ENCODE assay signal across 8 cellular contexts in genomic region chr2:63841254-63842022, GRCh38. TPM values are rescaled to one million over a fixed set of nuclear protein-coding genes. Genes with fewer than 3 reads are reported as not detected.
A peak's percentile ranks its signal among the peaks of the same experiment; 100 is the strongest.
DNase-seq lines count a peak whose midpoint lies in the region; TF ChIP-seq lines count a peak whose summit lies in the region.

Gene UGP2 (plus strand): TSS chr2:63841896. CDS start chr2:63842186, 290 bp downstream.

- H3F3A ChIP-seq in SK-N-SH (replicated peaks; ENCODE audit: insufficient read depth), result peaks cover 10% of the 10 kb centered on the region

- 2% methylated on average over 23 of the region's 59 CpGs for WGBS in SK-N-SH (ENCODE audit: low lambda C conversion rate)
- 0 to 1% (median 0%) methylated on average over 59 of the region's 59 CpGs for WGBS in ovary, 3 donors
- WGBS in thyroid gland, 2 donors, result 1 to 3% methylated on average over 16 to 29 of the region's 59 CpGs

- intact Hi-C loops in ovary (cut with DNase I) (loop anchor here in 1 of 4 donors (10.0 kb wide), 1 partner anchor 1293 kb away; the partner anchor contains the start of gene RAB1A), thyroid gland (cut with DNase I) (no loop called here)

- H4K20me1 ChIP-seq in SK-N-SH (ENCODE audit: insufficient read depth), result peaks cover 18% of the 10 kb centered on the region; the same call in 1 of the 2 replicates

- H3K9ac ChIP-seq in SK-N-SH, result peak within 1 kb of the TSS; percentile 95

- TF ChIP-seq RAD21 in SK-N-SH (IDR thresholded peaks at IDR 0.05; ENCODE audit: low read length), result no peak; the same call in 1 of the 2 replicates

- POLR2A ChIA-PET in SK-N-SH (lab: Yijun Ruan, JAX), result interaction anchor here (0.7 to 1.9 kb wide), 4 partner anchors 12 to 253 kb away, joined by 3 to 10 read pairs (median 4); partner anchors contain the start of genes MDH1 and WDPCP

- no peaks in the 10 kb centered on the region for H3K9me3 ChIP-seq in SK-N-SH
- no peaks in the 10 kb centered on the region for H3K9me3 ChIP-seq in ovary
- H3K9me3 ChIP-seq in thyroid gland, result no peaks in the 10 kb centered on the region

- no peak for TF ChIP-seq EP300 in SK-N-SH (IDR thresholded peaks at IDR 0.05; ENCODE audit: borderline replicate concordance in 1 of 2, low read depth in 1 of 2, low read length in 1 of 2)
- no peak for TF ChIP-seq EP300 in ovary (IDR thresholded peaks at IDR 0.05)

- H3K27me3 ChIP-seq in SK-N-SH (ENCODE audit: insufficient read depth) (no peaks in the 10 kb centered on the region), ovary (no peaks in the 10 kb centered on the region), thyroid gland (no peaks in the 10 kb centered on the region)

- peaks cover 6 to 22% of the 10 kb centered on the region in 2 experiments for H3K4me1 ChIP-seq in SK-N-SH (ENCODE audit: control insufficient read depth in 1 of 2, insufficient read depth in 2 of 2, low read depth in 1 of 2, low read length in 1 of 2)
- peaks cover 9% of the 10 kb centered on the region for H3K4me1 ChIP-seq in ovary (ENCODE audit: insufficient read depth)
- H3K4me1 ChIP-seq in thyroid gland, result peaks cover 11 to 34% of the 10 kb centered on the region in 2 donors

- peak within 1 kb of the TSS; percentile 80 for H3K4me2 ChIP-seq in SK-N-SH

- peak within 1 kb of the TSS; percentile 92 for H3K27ac ChIP-seq in SK-N-SH (ENCODE audit: low read depth in 2 of 2, low read length in 1 of 2)
- peak within 1 kb of the TSS; percentile 62 to 87 for H3K27ac ChIP-seq in ovary
- H3K27ac ChIP-seq in thyroid gland, result peak within 1 kb of the TSS; percentile 91 to 98 (median 95)

- DNase-seq in GM03348 (ENCODE audit: low spot score) (peak; percentile 92), HFF-Myc (ENCODE audit: extremely low read depth, low read depth) (peak; percentile 79), NAMALWA (ENCODE audit: low spot score) (peak; percentile 93), SK-N-SH (peak; percentile 83), glomerular endothelial cell (ENCODE audit: extremely low read depth, low read depth, low spot score) (no peak), ovary (peak; percentile 86 to 90 (median 88)), thyroid gland (peak; percentile 95)
- DNase-seq in activated naive CD4-positive, alpha-beta T cell treated with anti-CD3 and anti-CD28 coated beads, Interleukin-2, amount 50 U/mL, for 16 hours, result peak; percentile 85

- H3K36me3 ChIP-seq in SK-N-SH (replicated peaks in 1 of 2; ENCODE audit: control insufficient read depth in 1 of 2, insufficient read depth in 2 of 2, low read length in 1 of 2) (no peaks in the 10 kb centered on the region), ovary (no peaks in the 10 kb centered on the region), thyroid gland (no peaks in the 10 kb centered on the region)

- peak within 1 kb of the TSS; percentile 75 for H3K4me3 ChIP-seq in HFF-Myc (replicated peaks; ENCODE audit: low read depth, low read length)
- H3K4me3 ChIP-seq in SK-N-SH (ENCODE audit: low read depth in 2 of 2, low read length in 1 of 2), result peak within 1 kb of the TSS; percentile 80 to 96
- H3K4me3 ChIP-seq in ovary, result peak within 1 kb of the TSS; percentile 92
- H3K4me3 ChIP-seq in thyroid gland (replicated peaks in 1 of 3), result peak within 1 kb of the TSS; percentile 61 to 91 (median 88)

- TF ChIP-seq POLR2A in ovary (IDR thresholded peaks at IDR 0.05), result peak; percentile 61
- TF ChIP-seq POLR2A in thyroid gland (IDR thresholded peaks at IDR 0.05), result peak; percentile 16 to 94

- H2AFZ ChIP-seq in SK-N-SH (ENCODE audit: low read depth), result peak within 1 kb of the TSS; percentile 80

- no peaks in the 10 kb centered on the region for H3K9me2 ChIP-seq in SK-N-SH

- TF ChIP-seq CTCF in HFF-Myc (IDR thresholded peaks at IDR 0.05; ENCODE audit: low read depth, low read length, missing control alignments) (peak; percentile 12), SK-N-SH (IDR thresholded peaks at IDR 0.05) (peak; percentile 37), ovary (IDR thresholded peaks at IDR 0.05) (peak in 2 of 3 donors; percentile 5 to 18), thyroid gland (IDR thresholded peaks at IDR 0.05) (no peak)

- H3K79me2 ChIP-seq in SK-N-SH (ENCODE audit: insufficient read depth), result peaks cover 48% of the 10 kb centered on the region

- CTCF ChIA-PET in SK-N-SH (lab: Yijun Ruan, JAX), result interaction anchor here (0.8 to 2.4 kb wide), 7 partner anchors 10 to 432 kb away, joined by 3 to 8 read pairs (median 4); no protein-coding TSS in a partner anchor

TF ChIP-seq in SK-N-SH, 30 proteins besides CTCF, POLR2A, EP300 and RAD21 (continues in another document):
- TF ChIP-seq ZBTB33 (IDR thresholded peaks at IDR 0.05; ENCODE audit: borderline replicate concordance, low read depth), result no peak
- TF ChIP-seq NRF1 (IDR thresholded peaks at IDR 0.05; ENCODE audit: low read depth, low read length), result no peak
- peak; percentile 42; the same call in 1 of the 2 replicates for TF ChIP-seq FOXM1 (IDR thresholded peaks at IDR 0.05; ENCODE audit: low read depth)
- no peak for TF ChIP-seq RFX5 (IDR thresholded peaks at IDR 0.05; ENCODE audit: low read length)
- TF ChIP-seq JUND (IDR thresholded peaks at IDR 0.05), result no peak
- TF ChIP-seq MEF2A (IDR thresholded peaks at IDR 0.05; ENCODE audit: borderline replicate concordance, low read depth), result no peak
- TF ChIP-seq MXI1 (IDR thresholded peaks at IDR 0.05; ENCODE audit: low read depth, low read length), result peak; percentile 46; the same call in 1 of the 2 replicates
- no peak for TF ChIP-seq SMC3 (IDR thresholded peaks at IDR 0.05; ENCODE audit: low read depth, low read length)
- peak; percentile 42; the same call in 1 of the 2 replicates for TF ChIP-seq TCF12 (IDR thresholded peaks at IDR 0.05)
- peak; percentile 17; the same call in 1 of the 2 replicates for TF ChIP-seq RXRA (IDR thresholded peaks at IDR 0.05; ENCODE audit: borderline replicate concordance, low read depth)
- TF ChIP-seq REST (IDR thresholded peaks at IDR 0.05; ENCODE audit: low read depth, low read length), result no peak
- TF ChIP-seq EZH2phosphoT487 (IDR thresholded peaks at IDR 0.05; ENCODE audit: borderline replicate concordance, low read depth), result no peak
- TF ChIP-seq SIN3A (IDR thresholded peaks at IDR 0.05; ENCODE audit: borderline replicate concordance, low read depth, low read length), result peak; percentile 15; the same call in 1 of the 2 replicates
- TF ChIP-seq NFIC (IDR thresholded peaks at IDR 0.05; ENCODE audit: borderline replicate concordance), result no peak
- no peak for TF ChIP-seq GATA2 (CRISPR knock-in tag; IDR thresholded peaks at IDR 0.05)
- TF ChIP-seq FOSL2 (IDR thresholded peaks at IDR 0.05; ENCODE audit: borderline replicate concordance, low read depth), result no peak
- TF ChIP-seq ELF1 (IDR thresholded peaks at IDR 0.05), result no peak
- TF ChIP-seq MAX (IDR thresholded peaks at IDR 0.05; ENCODE audit: low read depth), result no peak; the same call in 1 of the 2 replicates
- TF ChIP-seq POLR2AphosphoS5 (IDR thresholded peaks at IDR 0.05; ENCODE audit: low read depth, low read length), result peak; percentile 92
- TF ChIP-seq TAF1 (IDR thresholded peaks at IDR 0.05; ENCODE audit: borderline replicate concordance, low read depth, low read length), result peak; percentile 67

RNA-seq across cellular contexts. Expression of gene UGP2, which starts in this region (rescaled TPM):
- polyA plus RNA-seq in SK-N-SH (2012; rRNA removed), result 30.1 and 39.1 TPM in 2 replicates
- polyA plus RNA-seq in SK-N-SH (2012; cell fraction: cytosol; rRNA removed), result 55.9 and 74.5 TPM in 2 replicates
- polyA plus RNA-seq in SK-N-SH (2012; cell fraction: nucleus; rRNA removed), result 10.6 and 24.6 TPM in 2 replicates
- 57.5 and 59.2 TPM in 2 replicates for total RNA-seq in glomerular endothelial cell
- total RNA-seq in ovary, result 10 to 100 TPM; 74.0 to 100.0 (median 85.1) TPM
- 100 to 1,000 TPM in 1 of 2 donors, 10 to 100 TPM in 1; 63.7 to 129 TPM for polyA plus RNA-seq in ovary
- total RNA-seq in thyroid gland, result 100 to 1,000 TPM; 120 to 140 (median 133) TPM

Comparison
In these comparisons a context has a peak if more than half of its experiments do, and no peak if none do; other contexts are left out.
1. CTCF ChIP-seq: peak in HFF-Myc (single experiment), SK-N-SH (single experiment) and ovary (2 of 3); none in thyroid gland (0 of 6).
2. Peak in every context shown above with its lines, with median percentiles within 50 percentile points of each other: H3K4me3 ChIP-seq and H3K27ac ChIP-seq.